Comparison of ENCODE assay signal across 8 cellular contexts in genomic region chr12:49580572-49581535, GRCh38. TPM values are rescaled to one million over a fixed set of nuclear protein-coding genes. Genes with fewer than 3 reads are reported as not detected.
A peak's percentile ranks its signal among the peaks of the same experiment; 100 is the strongest.
DNase-seq lines count a peak whose midpoint lies in the region; ATAC-seq and TF ChIP-seq lines count a peak whose summit lies in the region.

No MANE protein-coding gene starts in this region.

- H3K79me2 ChIP-seq in MM.1S (ENCODE audit: low read length) (no peaks in the 10 kb centered on the region), trophoblast cell (ENCODE audit: control insufficient read depth, insufficient read depth, low read length, poor library complexity) (no peaks in the 10 kb centered on the region)

- H3K4me1 Mint-ChIP-seq in activated naive CD8-positive, alpha-beta T cell treated with anti-CD3 and anti-CD28 coated beads, Interleukin-2, amount 50 U/mL, for 24 hours, result peaks cover 11% of the 10 kb centered on the region

- TF ChIP-seq CTCF in GM12875 (IDR thresholded peaks at IDR 0.05; ENCODE audit: borderline replicate concordance, insufficient read depth, low read depth, low read length) (peak; percentile 86), MM.1S (IDR thresholded peaks at IDR 0.05; ENCODE audit: low read length) (peak; percentile 94), cardiac muscle cell (IDR thresholded peaks at IDR 0.05; ENCODE audit: low read depth, low read length) (peak; percentile 94)

- H2BK5ac ChIP-seq in trophoblast cell (ENCODE audit: low read depth, low read length, poor library complexity), result no peak overlapping the region

- H3K18ac ChIP-seq in trophoblast cell (ENCODE audit: low read length), result no peak overlapping the region

- H2BK120ac ChIP-seq in trophoblast cell (ENCODE audit: insufficient read depth, low read length, poor library complexity), result no peak overlapping the region

- H3K36me3 Mint-ChIP-seq in activated naive CD8-positive, alpha-beta T cell treated with anti-CD3 and anti-CD28 coated beads, Interleukin-2, amount 50 U/mL, for 24 hours (ENCODE audit: low read depth), result peaks cover 5% of the 10 kb centered on the region

- H4K20me1 ChIP-seq in MM.1S (ENCODE audit: insufficient read depth, low read length), result no peaks in the 10 kb centered on the region

- ATAC-seq in activated naive CD8-positive, alpha-beta T cell treated with anti-CD3 and anti-CD28 coated beads, Interleukin-2, amount 50 U/mL, for 24 hours, result peak; percentile 57
- no peak for ATAC-seq in HG03097 (IDR thresholded peaks at IDR 0.05; ENCODE audit: low FRiP score, unreplicated experiment)
- ATAC-seq in HG02973 (IDR thresholded peaks at IDR 0.05; ENCODE audit: unreplicated experiment), result no peak

- H3K14ac ChIP-seq in trophoblast cell (ENCODE audit: low read length), result no peak overlapping the region

- H3K23ac ChIP-seq in trophoblast cell (ENCODE audit: low read length), result no peak overlapping the region

- no peak overlapping the region for H2BK12ac ChIP-seq in trophoblast cell (ENCODE audit: low read length)

- no peak overlapping the region for H2AFZ ChIP-seq in MM.1S (ENCODE audit: low read length)
- no peak overlapping the region for H2AFZ ChIP-seq in trophoblast cell (ENCODE audit: insufficient read depth, low read length, poor library complexity)

- H3K9ac ChIP-seq in MM.1S (ENCODE audit: low read length) (no peak overlapping the region), trophoblast cell (ENCODE audit: low read length) (peak overlapping the region; percentile 15)

- no peak overlapping the region for H4K8ac ChIP-seq in trophoblast cell (ENCODE audit: low read depth, low read length)

- no peaks in the 10 kb centered on the region for H3K27me3 Mint-ChIP-seq in activated naive CD8-positive, alpha-beta T cell treated with anti-CD3 and anti-CD28 coated beads, Interleukin-2, amount 50 U/mL, for 24 hours

- no peaks in the 10 kb centered on the region for H3K27me3 ChIP-seq in MM.1S (replicated peaks; ENCODE audit: insufficient read depth, low read length)
- no peaks in the 10 kb centered on the region for H3K27me3 ChIP-seq in SJSA1 (replicated peaks)
- no peaks in the 10 kb centered on the region for H3K27me3 ChIP-seq in cardiac muscle cell
- no peaks in the 10 kb centered on the region for H3K27me3 ChIP-seq in trophoblast cell (ENCODE audit: insufficient read depth, low read length)

- DNase-seq in MM.1S (peak; percentile 68), SJSA1 (ENCODE audit: low read depth in 1 of 2, low spot score in 2 of 2) (peak; percentile 74 to 83), cardiac muscle cell (ENCODE audit: low read depth in 1 of 2, low spot score in 1 of 2) (peak; percentile 80 to 92), trophoblast cell (peak; percentile 62 to 82)
- peak; percentile 57 for DNase-seq in activated naive CD8-positive, alpha-beta T cell treated with anti-CD3 and anti-CD28 coated beads, Interleukin-2, amount 50 U/mL, for 24 hours

- no peak overlapping the region for H3K4ac ChIP-seq in trophoblast cell (ENCODE audit: low read depth, low read length)

- H3K4me1 ChIP-seq in MM.1S (ENCODE audit: low read length) (peaks cover 15% of the 10 kb centered on the region), SJSA1 (replicated peaks) (no peaks in the 10 kb centered on the region), cardiac muscle cell (ENCODE audit: low read depth) (peaks cover 17% of the 10 kb centered on the region), trophoblast cell (ENCODE audit: control insufficient read depth in 1 of 2, insufficient read depth in 2 of 2, low read length in 2 of 2) (peaks cover 3 to 7% of the 10 kb centered on the region in 2 experiments)

- no peak overlapping the region for H4K91ac ChIP-seq in trophoblast cell (ENCODE audit: low read depth, low read length)

- no peaks in the 10 kb centered on the region for H3K79me1 ChIP-seq in trophoblast cell (ENCODE audit: low read length)

- H3K4me3 ChIP-seq in GM12875 (ENCODE audit: low read depth, low read length), result no peak overlapping the region
- H3K4me3 ChIP-seq in MM.1S (ENCODE audit: low read length), result no peak overlapping the region
- H3K4me3 ChIP-seq in SJSA1, result no peak overlapping the region
- no peak overlapping the region for H3K4me3 ChIP-seq in cardiac muscle cell
- no peak overlapping the region for H3K4me3 ChIP-seq in trophoblast cell (ENCODE audit: low read depth, low read length)

- H3F3A ChIP-seq in MM.1S (ENCODE audit: insufficient read depth, low read length), result peaks cover 6% of the 10 kb centered on the region; the same call in 1 of the 2 replicates

- H3K9me3 Mint-ChIP-seq in activated naive CD8-positive, alpha-beta T cell treated with anti-CD3 and anti-CD28 coated beads, Interleukin-2, amount 50 U/mL, for 24 hours, result no peaks in the 10 kb centered on the region

- no CpG with 5 or more reads among the region's 8 CpGs for WGBS in trophoblast cell (ENCODE audit: extremely low coverage, insufficient coverage, insufficient read length)

- no peak overlapping the region for H3K27ac Mint-ChIP-seq in activated naive CD8-positive, alpha-beta T cell treated with anti-CD3 and anti-CD28 coated beads, Interleukin-2, amount 50 U/mL, for 24 hours

- H3K4me3 Mint-ChIP-seq in activated naive CD8-positive, alpha-beta T cell treated with anti-CD3 and anti-CD28 coated beads, Interleukin-2, amount 50 U/mL, for 24 hours, result no peak overlapping the region

- H3K4me2 ChIP-seq in MM.1S (ENCODE audit: low read depth, low read length) (peak overlapping the region; percentile 12; the same call in 1 of the 2 replicates), trophoblast cell (ENCODE audit: low read length) (peak overlapping the region; percentile 31)

- H3K9me2 ChIP-seq in MM.1S (replicated peaks; ENCODE audit: insufficient read depth, low read length), result no peaks in the 10 kb centered on the region

- no peak overlapping the region for H4K12ac ChIP-seq in trophoblast cell (ENCODE audit: low read depth, low read length)

- peak overlapping the region; percentile 2; the same call in 1 of the 2 replicates for H3K27ac ChIP-seq in MM.1S (ENCODE audit: low read length)
- no peak overlapping the region for H3K27ac ChIP-seq in SJSA1
- H3K27ac ChIP-seq in cardiac muscle cell, result peak overlapping the region; percentile 91
- H3K27ac ChIP-seq in trophoblast cell (ENCODE audit: low read depth, low read length), result no peak overlapping the region

- H3K36me3 ChIP-seq in MM.1S (replicated peaks; ENCODE audit: insufficient read depth, low read length) (no peaks in the 10 kb centered on the region), SJSA1 (no peaks in the 10 kb centered on the region; the same call in 1 of the 2 replicates), cardiac muscle cell (no peaks in the 10 kb centered on the region), trophoblast cell (ENCODE audit: control insufficient read depth in 1 of 2, insufficient read depth in 2 of 2, low read length in 2 of 2) (peaks cover 9 to 10% of the 10 kb centered on the region in 2 experiments)

- H3K9me3 ChIP-seq in MM.1S (replicated peaks; ENCODE audit: insufficient read depth, low read length) (no peaks in the 10 kb centered on the region), SJSA1 (replicated peaks) (no peaks in the 10 kb centered on the region), cardiac muscle cell (ENCODE audit: low read depth) (no peaks in the 10 kb centered on the region), trophoblast cell (ENCODE audit: insufficient read depth, low read depth, low read length) (no peaks in the 10 kb centered on the region)

- no peak overlapping the region for H2AK5ac ChIP-seq in trophoblast cell (ENCODE audit: low read length)

RNA-seq across cellular contexts. Expression of gene MCRS1, which starts 12.9 kb away (rescaled TPM):
- total RNA-seq in SJSA1 (2014; rRNA removed; shearing (Covaris generic)), result 73.6 and 79.5 TPM in 2 replicates
- total RNA-seq in cardiac muscle cell, result 75.6 and 109 TPM in 2 replicates
- 74.5 and 104 TPM in 2 replicates for polyA plus RNA-seq in cardiac muscle cell
- polyA plus RNA-seq in trophoblast cell (2013), result 39.0 and 41.3 TPM in 2 replicates

RNA-seq across cellular contexts. Expression of gene FAM186B, which starts 24.6 kb away (rescaled TPM):
- 0.06 and 0.18 TPM in 2 replicates for total RNA-seq in SJSA1 (2014; rRNA removed; shearing (Covaris generic))
- 0.21 and 1.6 TPM in 2 replicates for total RNA-seq in cardiac muscle cell
- polyA plus RNA-seq in cardiac muscle cell, result 0.64 and 0.99 TPM in 2 replicates
- polyA plus RNA-seq in trophoblast cell (2013), result 0.03 and 0.08 TPM in 2 replicates

RNA-seq across cellular contexts. Expression of gene KCNH3, which starts 42.0 kb away (rescaled TPM):
- total RNA-seq in SJSA1 (2014; rRNA removed; shearing (Covaris generic)), result 0.08 and 0.53 TPM in 2 replicates
- total RNA-seq in cardiac muscle cell, result 0.86 and 1.0 TPM in 2 replicates
- 0.14 and 0.34 TPM in 2 replicates for polyA plus RNA-seq in cardiac muscle cell
- polyA plus RNA-seq in trophoblast cell (2013), result 0.01 TPM in 1 of 2 replicates, not detected in the other

RNA-seq across cellular contexts. Expression of gene PRPF40B, which starts 42.5 kb away (rescaled TPM):
- 2.3 and 6.5 TPM in 2 replicates for total RNA-seq in SJSA1 (2014; rRNA removed; shearing (Covaris generic))
- total RNA-seq in cardiac muscle cell, result 27.4 and 52.9 TPM in 2 replicates
- polyA plus RNA-seq in cardiac muscle cell, result 46.4 and 67.0 TPM in 2 replicates
- polyA plus RNA-seq in trophoblast cell (2013), result 6.0 and 6.4 TPM in 2 replicates

Comparison
In these comparisons a context has a peak if more than half of its experiments do, and no peak if none do; other contexts are left out.
1. H3K27ac ChIP-seq: peak in MM.1S (single experiment) and cardiac muscle cell (single experiment); none in SJSA1 (single experiment) and trophoblast cell (single experiment).
2. Peak in every context shown above with its lines, with median percentiles within 50 percentile points of each other: CTCF ChIP-seq and DNase-seq.